24 cellular contexts compared by ENCODE assay signal in the genomic region with DNA sequence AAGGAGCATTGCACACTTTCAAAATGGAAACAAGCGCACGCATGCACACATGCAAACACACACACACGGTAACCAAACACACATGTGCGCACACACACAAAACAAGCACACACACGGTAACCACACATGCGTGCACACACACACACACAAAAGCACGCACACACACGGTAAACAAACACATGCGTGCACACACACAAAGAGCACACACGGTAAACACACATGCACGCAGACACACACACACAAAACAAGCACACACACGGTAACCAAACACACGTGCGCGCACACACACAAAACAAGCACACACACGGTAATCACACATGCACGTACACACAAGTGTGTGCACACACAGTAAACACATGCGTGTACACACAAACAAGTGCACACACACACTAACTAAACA. TPM values are rescaled to one million over a fixed set of nuclear protein-coding genes. Genes with fewer than 3 reads are reported as not detected.
DNase-seq lines count a peak whose midpoint lies in the region; ATAC-seq, FAIRE-seq and TF ChIP-seq lines count a peak whose summit lies in the region.
"Had no signal": no experiment of that assay in that cellular context is flagged by ENCODE, and none has a peak within 500 bp of the region (broad histone marks: within the 10 kb centered on the region; RNA-seq: fewer than 3 reads in every experiment).

No MANE protein-coding gene starts in this region.

- no peak overlapping the region for H2BK15ac ChIP-seq in mesenchymal stem cell (ENCODE audit: low read depth, poor library complexity, severe bottlenecking)

- no peak overlapping the region for H2BK12ac ChIP-seq in mesenchymal stem cell (ENCODE audit: low read length in 2 of 2)

- no peak overlapping the region for H3K4me3 Mint-ChIP-seq in activated T-cell treated with anti-CD3 and anti-CD28 coated beads, Interleukin-2, amount 50 U/mL, for 24 hours
- no peak overlapping the region for H3K4me3 Mint-ChIP-seq in endodermal cell

- ATAC-seq in DND-41 (ENCODE audit: insufficient read depth, low read depth): no peak
- ATAC-seq in GM12878: no peak
- ATAC-seq: HCT116 had no signal

- H3K9ac ChIP-seq in DND-41 (ENCODE audit: low read depth, low read length) (no peak overlapping the region), GM12878 (ENCODE audit: control insufficient read depth, insufficient read depth, low read length) (no peak overlapping the region), mesenchymal stem cell (ENCODE audit: low read length) (no peak overlapping the region), mammary epithelial cell (ENCODE audit: insufficient read depth, low read length) (no peak overlapping the region), endodermal cell (ENCODE audit: extremely low read depth, low read length, poor library complexity, severe bottlenecking) (no peak overlapping the region)
- H3K9ac ChIP-seq: SK-N-SH had no signal

- peaks cover 4% of the 10 kb centered on the region for H3K79me1 ChIP-seq in mesenchymal stem cell (replicated peaks; ENCODE audit: low read length, poor library complexity, severe bottlenecking)

- intact Hi-C loops in GM12878 (cut with micrococcal nuclease; ENCODE audit: unreplicated experiment): no loop called here
- intact Hi-C loops in mammary epithelial cell (cut with micrococcal nuclease): no loop called here

- H3K27me3 ChIP-seq in DND-41 (ENCODE audit: insufficient read depth, low read length, poor library complexity) (no peaks in the 10 kb centered on the region), GM12878 (replicated peaks in 1 of 2; ENCODE audit: control insufficient read depth in 2 of 2, insufficient read depth in 2 of 2, low read length in 1 of 2) (no peaks in the 10 kb centered on the region), mesenchymal stem cell (ENCODE audit: control insufficient read depth in 1 of 2, insufficient read depth in 1 of 2, low read length in 2 of 2) (no peaks in the 10 kb centered on the region), mammary epithelial cell (ENCODE audit: insufficient read depth, low read length) (no peaks in the 10 kb centered on the region), endodermal cell (ENCODE audit: control insufficient read depth, insufficient read depth, low read length, poor library complexity, severe bottlenecking) (no peaks in the 10 kb centered on the region)

- in situ Hi-C loops in GM12878 (cut with MboI) (no loop called here), mammary epithelial cell (cut with MboI; ENCODE audit: low sequenced_read_pairs in 2 of 2) (no loop called here)

- peak overlapping the region; percentile 6; the same call in 1 of the 2 replicates for H3K27ac ChIP-seq in DND-41 (ENCODE audit: low read length)
- H3K27ac ChIP-seq in GM12878 (ENCODE audit: control insufficient read depth, insufficient read depth): no peak overlapping the region
- no peak overlapping the region for H3K27ac ChIP-seq in mesenchymal stem cell (ENCODE audit: low read length, poor library complexity, severe bottlenecking)
- H3K27ac ChIP-seq in mammary epithelial cell (ENCODE audit: insufficient read depth, low read depth, low read length): no peak overlapping the region
- H3K27ac ChIP-seq in endodermal cell (ENCODE audit: low read depth, low read length): no peak overlapping the region
- no peak overlapping the region for H3K27ac ChIP-seq in coronary artery
- H3K27ac ChIP-seq: C4-2B had no signal

- H3K27ac Mint-ChIP-seq in activated T-cell treated with anti-CD3 and anti-CD28 coated beads, Interleukin-2, amount 50 U/mL, for 24 hours: no peak overlapping the region
- no peak overlapping the region for H3K27ac Mint-ChIP-seq in endodermal cell

- H2BK120ac ChIP-seq in mesenchymal stem cell (ENCODE audit: low read depth, low read length): no peak overlapping the region

- dilution Hi-C loops in mammary epithelial cell (cut with HindIII; ENCODE audit: low sequenced_read_pairs): no loop called here

- TF ChIP-seq POLR2A in GM12878 (IDR thresholded peaks at IDR 0.05; ENCODE audit: low read depth, low read length): no peak; the same call in 1 of the 2 replicates

- SMC1A ChIA-PET in GM12878 (lab: Charles Lee; ENCODE audit: uncharacterized antibody, unreplicated experiment): no interaction called here

- H3K14ac ChIP-seq in mesenchymal stem cell (ENCODE audit: low read length in 2 of 2): no peak overlapping the region

- no peak for TF ChIP-seq EP300 in GM12878 (IDR thresholded peaks at IDR 0.05; ENCODE audit: borderline replicate concordance in 1 of 2, control insufficient read depth in 1 of 2, low read depth in 2 of 2, low read length in 2 of 2)

- H3K4ac ChIP-seq in mesenchymal stem cell (ENCODE audit: low read depth in 1 of 2, low read length in 2 of 2): no peak overlapping the region

- BruUV-seq in GM12878 (replicated peaks; lab: Mats Ljungman, UMichigan): no TSS peak
- no TSS peak for BruUV-seq in mammary epithelial cell (replicated peaks; lab: Mats Ljungman, UMichigan)

- no peak for FAIRE-seq in GM12878 (lab: Jason Lieb, UNC)

- peak; percentile 5 for DNase-seq in activated T-cell treated with anti-CD3 and anti-CD28 coated beads, Interleukin-2, amount 50 U/mL, for 24 hours
- DNase-seq in activated T-cell treated with anti-CD3 and anti-CD28 coated beads for 4 hours: no peak
- DNase-seq in DND-41: no peak
- no peak for DNase-seq in GM12878 (ENCODE audit: low read depth, low spot score)
- no peak for DNase-seq in mesenchymal stem cell
- no peak for DNase-seq in mammary epithelial cell
- DNase-seq in endodermal cell: no peak
- DNase-seq in coronary artery (ENCODE audit: low spot score): no peak
- DNase-seq: DMS53, EL, GF-D8, GOT3, Kasumi-1, NCI-H187, NCI-H446, NCI-H526, OCI-M1, SIG-M5 had no signal

- H4K20me1 ChIP-seq in DND-41 (ENCODE audit: insufficient read depth, low read length) (no peaks in the 10 kb centered on the region; the same call in 1 of the 2 replicates), GM12878 (ENCODE audit: control insufficient read depth, insufficient read depth) (no peaks in the 10 kb centered on the region), mammary epithelial cell (ENCODE audit: insufficient read depth, low read length) (no peaks in the 10 kb centered on the region)

- no peaks in the 10 kb centered on the region for H3K27me3 Mint-ChIP-seq in activated T-cell treated with anti-CD3 and anti-CD28 coated beads, Interleukin-2, amount 50 U/mL, for 24 hours
- no peaks in the 10 kb centered on the region for H3K27me3 Mint-ChIP-seq in endodermal cell (ENCODE audit: insufficient read depth)

- H4K8ac ChIP-seq in mesenchymal stem cell (ENCODE audit: low read length): no peak overlapping the region

- H3K36me3 Mint-ChIP-seq in activated T-cell treated with anti-CD3 and anti-CD28 coated beads, Interleukin-2, amount 50 U/mL, for 24 hours (ENCODE audit: low read depth): peaks cover 90% of the 10 kb centered on the region
- H3K36me3 Mint-ChIP-seq in endodermal cell (ENCODE audit: low read depth): peaks cover 75% of the 10 kb centered on the region

- CTCF ChIA-PET in GM12878 (lab: Yijun Ruan, JAX): no interaction called here
- CTCF ChIA-PET in mammary epithelial cell (lab: Charles Lee; ENCODE audit: low non-redundant PET): no interaction called here

- no peaks in the 10 kb centered on the region for H3K79me2 ChIP-seq in DND-41 (ENCODE audit: insufficient read depth, low read length)
- no peaks in the 10 kb centered on the region for H3K79me2 ChIP-seq in GM12878 (ENCODE audit: control insufficient read depth, insufficient read depth, low read length)
- no peaks in the 10 kb centered on the region for H3K79me2 ChIP-seq in mammary epithelial cell (ENCODE audit: insufficient read depth, low read length)

- RAD21 ChIA-PET in GM12878 (lab: Charles Lee; ENCODE audit: unreplicated experiment): no interaction called here

- peak overlapping the region; percentile 71 for H4K91ac ChIP-seq in mesenchymal stem cell (ENCODE audit: low read length)

- peaks cover 12% of the 10 kb centered on the region for H3K9me3 Mint-ChIP-seq in activated T-cell treated with anti-CD3 and anti-CD28 coated beads, Interleukin-2, amount 50 U/mL, for 24 hours
- peaks cover 8% of the 10 kb centered on the region for H3K9me3 Mint-ChIP-seq in endodermal cell

- no peaks in the 10 kb centered on the region for H3K4me1 ChIP-seq in DND-41 (ENCODE audit: insufficient read depth, low read length)
- no peaks in the 10 kb centered on the region for H3K4me1 ChIP-seq in GM12878 (ENCODE audit: control insufficient read depth, insufficient read depth, low read length)
- H3K4me1 ChIP-seq in mesenchymal stem cell (ENCODE audit: control insufficient read depth, insufficient read depth, low read depth, low read length): no peaks in the 10 kb centered on the region
- no peaks in the 10 kb centered on the region for H3K4me1 ChIP-seq in mammary epithelial cell (ENCODE audit: insufficient read depth, low read length)
- no peaks in the 10 kb centered on the region for H3K4me1 ChIP-seq in endodermal cell (ENCODE audit: control insufficient read depth, insufficient read depth, low read length)

- H3K9me3 ChIP-seq in DND-41 (ENCODE audit: insufficient read depth, low read length, severe bottlenecking) (peaks cover 2% of the 10 kb centered on the region), GM12878 (replicated peaks; ENCODE audit: control insufficient read depth, insufficient read depth, low read length) (no peaks in the 10 kb centered on the region; the same call in 2 of the 3 replicates), mesenchymal stem cell (ENCODE audit: control insufficient read depth, low read length) (no peaks in the 10 kb centered on the region), mammary epithelial cell (replicated peaks; ENCODE audit: insufficient read depth, low read length) (peaks cover 6% of the 10 kb centered on the region), endodermal cell (ENCODE audit: control insufficient read depth, low read length) (peaks cover 12% of the 10 kb centered on the region)
- H3K9me3 ChIP-seq: SK-N-SH had no signal

- no peak overlapping the region for H2AK5ac ChIP-seq in mesenchymal stem cell (ENCODE audit: low read length, severe bottlenecking)

- peaks cover 79% of the 10 kb centered on the region for H3K36me3 ChIP-seq in DND-41 (ENCODE audit: insufficient read depth, low read length)
- H3K36me3 ChIP-seq in GM12878 (ENCODE audit: control insufficient read depth in 2 of 2, insufficient read depth in 2 of 2, low read length in 1 of 2): peaks cover 38 to 45% of the 10 kb centered on the region in 2 experiments
- peaks cover 77 to 91% of the 10 kb centered on the region in 2 experiments for H3K36me3 ChIP-seq in mesenchymal stem cell (ENCODE audit: control insufficient read depth in 1 of 2, insufficient read depth in 2 of 2, low read depth in 1 of 2, low read length in 2 of 2)
- peaks cover 4% of the 10 kb centered on the region for H3K36me3 ChIP-seq in mammary epithelial cell (ENCODE audit: insufficient read depth, low read length)
- H3K36me3 ChIP-seq in endodermal cell (ENCODE audit: control insufficient read depth, insufficient read depth, low read length): peaks cover 47% of the 10 kb centered on the region

- no peak overlapping the region for H3K23ac ChIP-seq in mesenchymal stem cell (ENCODE audit: low read length in 2 of 2)

- WGBS in GM12878 (ENCODE audit: insufficient coverage, insufficient replicate concordance, low lambda C conversion rate, missing lambda C conversion rate): 92% methylated on average over 18 of the region's 18 CpGs
- WGBS in mesenchymal stem cell: 92% methylated on average over 18 of the region's 18 CpGs
- 89% methylated on average over 18 of the region's 18 CpGs for WGBS in mammary epithelial cell (ENCODE audit: low coverage, missing lambda C conversion rate)
- 88 to 93% methylated on average over 6 to 18 of the region's 18 CpGs for WGBS in endodermal cell (ENCODE audit: insufficient coverage in 1 of 2, insufficient read length in 1 of 2), 2 experiments

- POLR2A ChIA-PET in GM12878 (lab: Charles Lee): no interaction called here

- H2AFZ ChIP-seq in DND-41 (ENCODE audit: low read depth, low read length) (no peak overlapping the region), GM12878 (ENCODE audit: control insufficient read depth, low read depth, low read length) (no peak overlapping the region), mesenchymal stem cell (ENCODE audit: low read depth, low read length) (no peak overlapping the region), mammary epithelial cell (ENCODE audit: low read depth, low read length) (no peak overlapping the region)

- TF ChIP-seq CTCF in DND-41 (IDR thresholded peaks at IDR 0.05; ENCODE audit: borderline replicate concordance, extremely low read depth, low read length, poor library complexity, severe bottlenecking) (no peak), GM12878 (IDR thresholded peaks at IDR 0.05 in 2 of 3, conservative IDR thresholded peaks at IDR 0.05 in 1 of 3; ENCODE audit: control insufficient read depth in 2 of 3, extremely low read depth in 1 of 3, insufficient read depth in 1 of 3, low read depth in 3 of 3, low read length in 3 of 3) (no peak), mammary epithelial cell (conservative IDR thresholded peaks at IDR 0.05 in 1 of 2, IDR thresholded peaks at IDR 0.05 in 1 of 2; ENCODE audit: extremely low read depth in 1 of 2, insufficient read depth in 1 of 2, low read depth in 1 of 2, low read length in 2 of 2) (no peak), endodermal cell (conservative IDR thresholded peaks at IDR 0.05) (no peak), coronary artery (IDR thresholded peaks at IDR 0.05) (no peak)

- H3K18ac ChIP-seq in mesenchymal stem cell (ENCODE audit: low read depth in 1 of 2, low read length in 2 of 2): no peak overlapping the region

- H3K4me2 ChIP-seq in DND-41 (ENCODE audit: insufficient read depth, low read length) (no peak overlapping the region), GM12878 (ENCODE audit: control insufficient read depth, insufficient read depth) (no peak overlapping the region), mesenchymal stem cell (ENCODE audit: low read length, poor library complexity, severe bottlenecking) (no peak overlapping the region), mammary epithelial cell (ENCODE audit: insufficient read depth, low read depth, low read length) (no peak overlapping the region)
- H3K4me2 ChIP-seq: SK-N-SH had no signal

- no peaks in the 10 kb centered on the region for H3K4me1 Mint-ChIP-seq in activated T-cell treated with anti-CD3 and anti-CD28 coated beads, Interleukin-2, amount 50 U/mL, for 24 hours (ENCODE audit: low read depth)
- H3K4me1 Mint-ChIP-seq in endodermal cell: peaks cover 3% of the 10 kb centered on the region

- no peak for TF ChIP-seq RAD21 in GM12878 (IDR thresholded peaks at IDR 0.05; ENCODE audit: insufficient read depth, low read depth, low read length)

- H3K4me3 ChIP-seq in DND-41 (ENCODE audit: low read depth in 1 of 2, low read length in 2 of 2) (no peak overlapping the region), GM12878 (no peak overlapping the region), mesenchymal stem cell (ENCODE audit: insufficient read depth in 1 of 2, low read depth in 1 of 2, low read length in 2 of 2) (no peak overlapping the region), mammary epithelial cell (replicated peaks in 1 of 3; ENCODE audit: insufficient read depth in 1 of 3, low read depth in 2 of 3, low read length in 3 of 3) (no peak overlapping the region), endodermal cell (ENCODE audit: low read length) (no peak overlapping the region), coronary artery (no peak overlapping the region)

- no peak overlapping the region for H2BK5ac ChIP-seq in mesenchymal stem cell (ENCODE audit: low read depth, low read length, poor library complexity, severe bottlenecking)

RNA-seq across cellular contexts. Expression of a gene that starts 19.3 kb away (rescaled TPM):
- not detected in 2 replicates for total RNA-seq in GM12878 (2013; cell fraction: nucleolus; rRNA removed)
- not detected in 2 replicates for total RNA-seq in GM12878 (2014; rRNA removed)
- not detected in 2 replicates for total RNA-seq in GM12878 (2014; rRNA removed; fragmentation: Illumina TruSeq; extraction: Trizol)
- not detected in 2 replicates for total RNA-seq in GM12878 (2021)
- not detected for polyA plus RNA-seq in GM12878 (2011; ENCODE audit: low read depth)
- polyA plus RNA-seq in GM12878 (2011; rRNA removed): 0.01 TPM in 1 of 2 replicates, not detected in the other
- 0.05 TPM in 1 of 2 replicates, not detected in the other for polyA plus RNA-seq in GM12878 (2011; cell fraction: cytosol; rRNA removed)
- polyA plus RNA-seq in GM12878 (2011; cell fraction: nucleus; rRNA removed): not detected in 2 replicates
- polyA plus RNA-seq in GM12878 (2012): 0.07 and 0.18 TPM in 2 replicates
- not detected in 2 replicates for polyA plus RNA-seq in GM12878 (2014; fragmentation: Illumina TruSeq; extraction: Trizol)
- polyA plus RNA-seq in GM12878 (2014; fragmentation: Nextera tagmentation; extraction: Ambion mirVana): not detected
- not detected in 2 replicates for polyA plus RNA-seq in GM12878 (2014; rRNA removed)
- polyA plus RNA-seq in GM12878 (2016; fragmentation: Nextera tagmentation; extraction: Ambion mirVana): not detected
- polyA minus RNA-seq in GM12878 (2011; rRNA and poly(A)+ RNA removed): not detected in 2 replicates
- polyA minus RNA-seq in GM12878 (2011; cell fraction: cytosol; rRNA and poly(A)+ RNA removed): not detected in 2 replicates
- polyA minus RNA-seq in GM12878 (2011; cell fraction: nucleus; rRNA and poly(A)+ RNA removed): not detected in 2 replicates
- polyA plus RNA-seq in mesenchymal stem cell (2013, experiment 1 of 2): not detected
- not detected for polyA plus RNA-seq in mesenchymal stem cell (2013, experiment 2 of 2)
- not detected for total RNA-seq in mammary epithelial cell
- polyA plus RNA-seq in mammary epithelial cell: not detected
- polyA minus RNA-seq in mammary epithelial cell: not detected
- under 1 TPM in 1 of 2 donors, not detected in 1; 0.18 TPM for total RNA-seq in endodermal cell
- 0.85 TPM for polyA plus RNA-seq in endodermal cell (2013, experiment 1 of 2)
- polyA plus RNA-seq in endodermal cell (2013, experiment 2 of 2): 0.66 TPM
- total RNA-seq: A172, MCF 10A had no signal
- polyA plus RNA-seq: AG04450, SK-N-SH had no signal

RNA-seq across cellular contexts. Expression of a gene that starts 59.2 kb away (rescaled TPM):
- total RNA-seq in GM12878 (2013; cell fraction: nucleolus; rRNA removed): 365 and 373 TPM in 2 replicates
- total RNA-seq in GM12878 (2014; rRNA removed) (67.6 and 74.7 TPM in 2 replicates), GM12878 (2014; rRNA removed; fragmentation: Illumina TruSeq; extraction: Trizol) (58.9 and 59.4 TPM in 2 replicates), GM12878 (2021) (109 TPM in 2 replicates), mammary epithelial cell (10 to 100 TPM; 37.1 to 43.5 TPM), endodermal cell (100 to 1,000 TPM in 1 of 2 donors, 10 to 100 TPM in 1; 78.5 to 124 TPM)
- polyA plus RNA-seq in GM12878 (2011; ENCODE audit: low read depth): 26.1 TPM
- polyA plus RNA-seq in GM12878 (2011; rRNA removed) (63.6 and 70.6 TPM in 2 replicates), GM12878 (2014; fragmentation: Illumina TruSeq; extraction: Trizol) (84.5 and 93.5 TPM in 2 replicates), GM12878 (2014; fragmentation: Nextera tagmentation; extraction: Ambion mirVana) (1 to 10 TPM; 2.3 to 7.0 TPM), GM12878 (2014; rRNA removed) (94.1 and 94.8 TPM in 2 replicates), GM12878 (2016; fragmentation: Nextera tagmentation; extraction: Ambion mirVana) (10 to 100 TPM; 60.2 to 82.4 TPM), mammary epithelial cell (50.3 TPM)
- polyA plus RNA-seq in GM12878 (2011; cell fraction: cytosol; rRNA removed): 70.3 and 92.5 TPM in 2 replicates
- polyA plus RNA-seq in GM12878 (2011; cell fraction: nucleus; rRNA removed): 197 and 246 TPM in 2 replicates
- 41.3 and 58.7 TPM in 2 replicates for polyA plus RNA-seq in GM12878 (2012)
- 43.1 and 54.4 TPM in 2 replicates for polyA minus RNA-seq in GM12878 (2011; rRNA and poly(A)+ RNA removed)
- polyA minus RNA-seq in GM12878 (2011; cell fraction: cytosol; rRNA and poly(A)+ RNA removed): 25.0 and 34.6 TPM in 2 replicates
- 71.8 and 93.6 TPM in 2 replicates for polyA minus RNA-seq in GM12878 (2011; cell fraction: nucleus; rRNA and poly(A)+ RNA removed)
- 32.9 TPM for polyA plus RNA-seq in mesenchymal stem cell (2013, experiment 1 of 2)
- 33.5 TPM for polyA plus RNA-seq in mesenchymal stem cell (2013, experiment 2 of 2)
- 35.9 TPM for polyA minus RNA-seq in mammary epithelial cell
- 72.3 TPM for polyA plus RNA-seq in endodermal cell (2013, experiment 1 of 2)
- polyA plus RNA-seq in endodermal cell (2013, experiment 2 of 2): 67.4 TPM
